Comparison of ENCODE assay signal across 19 cellular contexts in the genomic region with DNA sequence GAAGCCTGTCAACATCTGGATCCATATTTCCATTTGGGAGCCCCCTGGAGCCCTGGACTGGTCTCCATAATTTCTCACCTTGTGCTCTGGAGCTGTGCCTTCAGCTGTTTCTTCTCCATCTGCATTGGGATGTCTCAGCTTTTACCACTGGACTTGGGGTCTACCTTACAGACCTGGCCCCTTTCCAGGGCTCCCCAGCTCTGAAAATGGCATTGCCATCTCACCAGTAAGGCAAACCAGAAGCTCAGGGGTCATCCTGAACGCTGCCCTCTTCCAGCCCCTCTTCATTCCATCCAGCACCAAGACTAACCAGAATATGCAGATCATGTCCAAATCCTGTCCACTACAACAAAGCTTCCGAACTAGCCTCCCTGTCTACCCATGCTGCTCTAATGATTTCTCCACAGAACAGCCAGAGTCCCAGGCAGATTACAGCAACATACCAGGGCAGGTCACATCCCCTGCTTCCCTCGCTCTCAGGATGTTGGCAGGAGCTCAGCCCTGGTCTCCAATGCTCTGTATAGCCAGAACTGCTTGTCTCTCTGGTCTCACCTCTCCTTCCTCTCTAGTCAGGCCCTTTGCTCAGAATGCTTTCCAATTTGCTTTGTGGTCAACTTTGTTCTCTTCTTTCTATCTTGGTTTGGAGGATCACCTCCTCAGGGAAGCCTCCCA. TPM values are rescaled to one million over a fixed set of nuclear protein-coding genes. Genes with fewer than 3 reads are reported as not detected.
DNase-seq lines count a peak whose midpoint lies in the region; ATAC-seq, FAIRE-seq and TF ChIP-seq lines count a peak whose summit lies in the region.
"Had no signal": no experiment of that assay in that cellular context is flagged by ENCODE, and none has a peak within 500 bp of the region (broad histone marks: within the 10 kb centered on the region; RNA-seq: fewer than 3 reads in every experiment).

No MANE protein-coding gene starts in this region.

- no peak for TF ChIP-seq CTCF in WERI-Rb-1 (IDR thresholded peaks at IDR 0.05; ENCODE audit: low read depth, low read length)
- no peak for TF ChIP-seq CTCF in D721Med (IDR thresholded peaks at IDR 0.05; ENCODE audit: insufficient read depth, missing control alignments)

- H3K27ac ChIP-seq in WERI-Rb-1: peak overlapping the region; percentile 65
- H3K27ac ChIP-seq in aorta (ENCODE audit: low read depth in 1 of 2, low read length in 2 of 2): no peak overlapping the region

- ATAC-seq in Right ventricle myocardium superior (ENCODE audit: poor library complexity) (peak; percentile 82), left lobe of liver (peak; percentile 50), aorta (ENCODE audit: low FRiP score) (peak; percentile 11), GM19452 (IDR thresholded peaks at IDR 0.05; ENCODE audit: unreplicated experiment) (no peak)
- ATAC-seq: K562 had no signal

- intact Hi-C loops in Right ventricle myocardium superior (cut with DNase I) (no loop called here), aorta (cut with DNase I) (no loop called here)

- 72 to 80% methylated on average over 3 of the region's 3 CpGs for WGBS in aorta, 2 donors

- H3K9me3 ChIP-seq in WERI-Rb-1 (ENCODE audit: severe bottlenecking): no peaks in the 10 kb centered on the region
- no peaks in the 10 kb centered on the region for H3K9me3 ChIP-seq in aorta (ENCODE audit: control insufficient read depth, low read length)

- no peak for FAIRE-seq in D721Med (lab: Jason Lieb, UNC)
- FAIRE-seq: H54, K562, RCC 7860 had no signal

- DNase-seq in WERI-Rb-1 (no peak), Right ventricle myocardium superior (peak; percentile 58), left lobe of liver (ENCODE audit: low spot score) (no peak), aorta (no peak), D721Med (ENCODE audit: insufficient read length, low spot score) (no peak), cerebellum (ENCODE audit: low spot score) (no peak)
- DNase-seq: ACHN; C1 segment of cervical spinal cord; CD8-positive, alpha-beta memory T cell; NCI-H1092 treated with DMSO at 0.1 percent for 48 hours; NCI-H2029 treated with DMSO at 0.1 percent for 48 hours; NCI-H2171; NK-92 treated with Interleukin-12 subunit alpha and Interleukin-12 subunit beta, amount 100 ng/mL, for 24 hours; SIG-M5 had no signal

- no peaks in the 10 kb centered on the region for H3K27me3 ChIP-seq in WERI-Rb-1 (ENCODE audit: insufficient read depth, low read depth, severe bottlenecking)
- no peaks in the 10 kb centered on the region for H3K27me3 ChIP-seq in aorta (ENCODE audit: control insufficient read depth in 1 of 2, insufficient read depth in 2 of 2, low read length in 1 of 2)

- H3K4me3 ChIP-seq in WERI-Rb-1 (ENCODE audit: low read depth, low read length) (no peak overlapping the region), aorta (ENCODE audit: low read length in 2 of 2) (no peak overlapping the region)
- H3K4me3 ChIP-seq: K562 had no signal

- H3K36me3 ChIP-seq in WERI-Rb-1 (peaks cover 4% of the 10 kb centered on the region), aorta (ENCODE audit: control insufficient read depth in 1 of 2, insufficient read depth in 2 of 2, low read length in 1 of 2) (no peaks in the 10 kb centered on the region)

- no peaks in the 10 kb centered on the region for H3K4me1 ChIP-seq in aorta (ENCODE audit: control insufficient read depth in 1 of 2, insufficient read depth in 2 of 2, low read length in 2 of 2)

RNA-seq across cellular contexts. Expression of a gene that starts 17.7 kb away (rescaled TPM):
- total RNA-seq in Right ventricle myocardium superior (not detected), left lobe of liver (0.15 TPM), aorta (1 to 10 TPM in 1 of 2 donors, not detected in 1; 2.6 TPM), cerebellum (629 TPM)
- polyA plus RNA-seq in aorta: under 1 TPM in 1 of 2 donors, not detected in 1; 0.38 TPM
- total RNA-seq: OCI-LY7 had no signal
- polyA plus RNA-seq: CD8-positive, alpha-beta memory T cell; K562 had no signal

RNA-seq across cellular contexts. Expression of a gene that starts 24.3 kb away (rescaled TPM):
- total RNA-seq in Right ventricle myocardium superior (90.2 TPM), left lobe of liver (70.4 TPM), aorta (10 to 100 TPM; 46.9 to 68.7 TPM), cerebellum (107 TPM)
- polyA plus RNA-seq in aorta: 10 to 100 TPM; 35.2 to 36.4 TPM

Comparison
In these comparisons a context has a peak if more than half of its experiments do, and no peak if none do; other contexts are left out.
1. RNA of a gene that starts 17.7 kb away (total RNA-seq): 629 TPM in cerebellum (single experiment); 2.6 TPM in aorta, 0.15 TPM in left lobe of liver (single experiment) and not detected in Right ventricle myocardium superior (single experiment); every median in the first group is over 100 times any median in the second.